ENCODE assay signal across 17 cellular contexts in the genomic region with DNA sequence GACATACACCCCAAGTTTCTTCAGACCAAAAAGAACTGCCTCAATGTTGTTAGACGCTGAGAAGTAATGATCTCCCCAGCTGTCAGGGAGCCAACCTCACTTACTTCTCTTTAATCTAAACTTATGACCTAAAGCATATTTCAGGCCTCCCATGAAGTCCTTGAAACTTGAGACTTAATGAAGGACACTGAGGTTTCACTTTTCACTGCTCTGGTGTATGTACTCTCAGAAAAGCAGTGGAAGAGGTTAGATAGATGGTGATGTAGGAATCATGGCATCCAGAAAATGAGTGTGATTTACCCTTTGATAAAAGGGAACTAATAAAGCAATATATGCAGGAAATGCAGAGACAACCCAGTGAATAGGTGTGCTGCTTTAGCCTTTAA.
A peak's percentile ranks its signal among the peaks of the same experiment; 100 is the strongest.
DNase-seq lines count a peak whose midpoint lies in the region; ATAC-seq and TF ChIP-seq lines count a peak whose summit lies in the region.
"Had no signal": no experiment of that assay in that cellular context is flagged by ENCODE, and none has a peak within 500 bp of the region (broad histone marks: within the 10 kb centered on the region; RNA-seq: fewer than 3 reads in every experiment).

No MANE protein-coding gene starts in this region.

- no peak for TF ChIP-seq EP300 in upper lobe of left lung (IDR thresholded peaks at IDR 0.05)

- H3K27me3 ChIP-seq in heart left ventricle (no peaks in the 10 kb centered on the region), upper lobe of left lung (no peaks in the 10 kb centered on the region)

- H3K4me1 ChIP-seq in heart left ventricle: peaks cover 10 to 95% (median 74%) of the 10 kb centered on the region in 12 donors
- peaks cover 19 to 58% (median 30%) of the 10 kb centered on the region in 4 donors for H3K4me1 ChIP-seq in upper lobe of left lung
- H3K4me1 ChIP-seq: A549 had no signal

- H3K9me3 Mint-ChIP-seq in progenitor cell of endocrine pancreas (ENCODE audit: low read depth): no peaks in the 10 kb centered on the region
- no peaks in the 10 kb centered on the region for H3K9me3 Mint-ChIP-seq in activated CD4-positive, alpha-beta memory T cell treated with anti-CD3 and anti-CD28 coated beads, Interleukin-2, amount 10 ng/mL, durations not matched to agents 7 days and 5 days
- H3K9me3 Mint-ChIP-seq: activated T-helper 2 cell treated with anti-CD3 and anti-CD28 coated beads, Interferon-gamma antibody, Interleukin-2, Interleukin-4, amounts not matched to agents 10 μg/mL and 5 μg/mL and 100 μg/mL, durations not matched to agents 14 hours and 24 hours and 36 hours; dendritic cell treated with granulocyte-macrophage colony-stimulating factor and Interleukin-4, amounts not matched to agents 40 ng/mL and 50 ng/mL, for 4 days; neural crest cell had no signal

- intact Hi-C loops in heart left ventricle (cut with DNase I) (no loop called here), cardiac septum (cut with DNase I) (no loop called here)

- peaks cover 59% of the 10 kb centered on the region for H3K4me1 Mint-ChIP-seq in progenitor cell of endocrine pancreas (ENCODE audit: low read depth)
- H3K4me1 Mint-ChIP-seq in activated CD4-positive, alpha-beta memory T cell treated with anti-CD3 and anti-CD28 coated beads, Interleukin-2, amount 10 ng/mL, durations not matched to agents 7 days and 5 days: no peaks in the 10 kb centered on the region

- CTCF ChIA-PET in activated CD4-positive, alpha-beta memory T cell treated with anti-CD3 and anti-CD28 coated beads, Interleukin-2, amount 10 ng/mL, durations not matched to agents 7 days and 5 days (lab: Charles Lee): no interaction called here

- H3K4me3 Mint-ChIP-seq in progenitor cell of endocrine pancreas (ENCODE audit: low read depth): peak overlapping the region; percentile 13
- H3K4me3 Mint-ChIP-seq in activated CD4-positive, alpha-beta memory T cell treated with anti-CD3 and anti-CD28 coated beads, Interleukin-2, amount 10 ng/mL, durations not matched to agents 7 days and 5 days: no peak overlapping the region
- H3K4me3 Mint-ChIP-seq: dendritic cell treated with granulocyte-macrophage colony-stimulating factor and Interleukin-4, amounts not matched to agents 40 ng/mL and 50 ng/mL, for 4 days; neural crest cell had no signal

- H3K36me3 ChIP-seq in heart left ventricle: peaks cover 0 to 4% (median 0%) of the 10 kb centered on the region in 9 donors
- H3K36me3 ChIP-seq in upper lobe of left lung: no peaks in the 10 kb centered on the region

- POLR2A ChIA-PET in activated CD4-positive, alpha-beta memory T cell treated with anti-CD3 and anti-CD28 coated beads, Interleukin-2, amount 10 ng/mL, durations not matched to agents 7 days and 5 days (lab: Charles Lee): no interaction called here

- WGBS in heart left ventricle, 4 donors: 14 to 37% (median 25%) methylated on average over 1 of the region's 1 CpG
- 35 to 47% methylated on average over 1 of the region's 1 CpG for WGBS in upper lobe of left lung, 2 donors

- H3K27ac ChIP-seq in heart left ventricle (peak overlapping the region; percentile 54 to 97 (median 92)), upper lobe of left lung (peak overlapping the region; percentile 54 to 69 (median 68))
- H3K27ac ChIP-seq: A549, KMS-11 had no signal

- H3K9me3 ChIP-seq in heart left ventricle (no peaks in the 10 kb centered on the region), upper lobe of left lung (no peaks in the 10 kb centered on the region)
- H3K9me3 ChIP-seq: A549 had no signal

- H3K4me3 ChIP-seq in heart left ventricle (peak overlapping the region in 1 of 12 donors; percentile 1), fibroblast of the aortic adventitia (ENCODE audit: low read depth, low read length) (no peak overlapping the region), upper lobe of left lung (no peak overlapping the region)
- H3K4me3 ChIP-seq: A549, skin epidermis had no signal

- H3K36me3 Mint-ChIP-seq in progenitor cell of endocrine pancreas (ENCODE audit: insufficient read depth): no peaks in the 10 kb centered on the region
- H3K36me3 Mint-ChIP-seq in activated CD4-positive, alpha-beta memory T cell treated with anti-CD3 and anti-CD28 coated beads, Interleukin-2, amount 10 ng/mL, durations not matched to agents 7 days and 5 days (ENCODE audit: low read depth): no peaks in the 10 kb centered on the region

- ATAC-seq in heart left ventricle: no peak
- no peak for ATAC-seq in upper lobe of left lung (ENCODE audit: low FRiP score in 2 of 2)
- ATAC-seq in GM18519 (IDR thresholded peaks at IDR 0.05; ENCODE audit: low FRiP score, unreplicated experiment): no peak
- no peak for ATAC-seq in HG03095 (IDR thresholded peaks at IDR 0.05; ENCODE audit: unreplicated experiment)
- ATAC-seq: stimulated activated naive CD8-positive, alpha-beta T cell treated with anti-CD3 and anti-CD28 coated beads, Interleukin-15, Interleukin-2, amounts not matched to agents 100 U/mL and 50 U/mL, for 24 hours had no signal

- H3K27me3 Mint-ChIP-seq in progenitor cell of endocrine pancreas: no peaks in the 10 kb centered on the region
- peaks cover 25% of the 10 kb centered on the region for H3K27me3 Mint-ChIP-seq in activated CD4-positive, alpha-beta memory T cell treated with anti-CD3 and anti-CD28 coated beads, Interleukin-2, amount 10 ng/mL, durations not matched to agents 7 days and 5 days

- TF ChIP-seq CTCF in heart left ventricle (IDR thresholded peaks at IDR 0.05) (no peak), fibroblast of the aortic adventitia (IDR thresholded peaks at IDR 0.05; ENCODE audit: insufficient read depth, low read length) (no peak), progenitor cell of endocrine pancreas (IDR thresholded peaks at IDR 0.05; ENCODE audit: unreplicated experiment) (no peak), upper lobe of left lung (IDR thresholded peaks at IDR 0.05) (no peak)

- no peak overlapping the region for H3K27ac Mint-ChIP-seq in progenitor cell of endocrine pancreas
- no peak overlapping the region for H3K27ac Mint-ChIP-seq in activated CD4-positive, alpha-beta memory T cell treated with anti-CD3 and anti-CD28 coated beads, Interleukin-2, amount 10 ng/mL, durations not matched to agents 7 days and 5 days
- H3K27ac Mint-ChIP-seq: activated T-helper 2 cell treated with anti-CD3 and anti-CD28 coated beads, Interferon-gamma antibody, Interleukin-2, Interleukin-4, amounts not matched to agents 10 μg/mL and 5 μg/mL and 100 μg/mL, durations not matched to agents 14 hours and 24 hours and 36 hours; dendritic cell treated with granulocyte-macrophage colony-stimulating factor and Interleukin-4, amounts not matched to agents 40 ng/mL and 50 ng/mL, for 4 days had no signal

- DNase-seq in heart left ventricle: no peak
- no peak for DNase-seq in cardiac septum (ENCODE audit: low spot score)
- DNase-seq in fibroblast of the aortic adventitia (ENCODE audit: low read depth): peak; percentile 10
- DNase-seq in progenitor cell of endocrine pancreas (ENCODE audit: low spot score, unreplicated experiment): no peak
- DNase-seq in upper lobe of left lung: no peak
- DNase-seq in activated CD4-positive, alpha-beta memory T cell treated with anti-CD3 and anti-CD28 coated beads, Interleukin-2, amount 10 ng/mL, durations not matched to agents 7 days and 5 days: no peak
- DNase-seq: NCI-H1417 treated with DMSO at 0.1 percent for 48 hours; NCI-H510A; stimulated activated naive CD8-positive, alpha-beta T cell treated with anti-CD3 and anti-CD28 coated beads, Interleukin-15, Interleukin-2, amounts not matched to agents 100 U/mL and 50 U/mL, for 24 hours had no signal

- no peak for TF ChIP-seq POLR2A in heart left ventricle (IDR thresholded peaks at IDR 0.05)
- no peak for TF ChIP-seq POLR2A in upper lobe of left lung (IDR thresholded peaks at IDR 0.05)
